Comparison of ENCODE assay signal across 1 cellular context in the genomic region with DNA sequence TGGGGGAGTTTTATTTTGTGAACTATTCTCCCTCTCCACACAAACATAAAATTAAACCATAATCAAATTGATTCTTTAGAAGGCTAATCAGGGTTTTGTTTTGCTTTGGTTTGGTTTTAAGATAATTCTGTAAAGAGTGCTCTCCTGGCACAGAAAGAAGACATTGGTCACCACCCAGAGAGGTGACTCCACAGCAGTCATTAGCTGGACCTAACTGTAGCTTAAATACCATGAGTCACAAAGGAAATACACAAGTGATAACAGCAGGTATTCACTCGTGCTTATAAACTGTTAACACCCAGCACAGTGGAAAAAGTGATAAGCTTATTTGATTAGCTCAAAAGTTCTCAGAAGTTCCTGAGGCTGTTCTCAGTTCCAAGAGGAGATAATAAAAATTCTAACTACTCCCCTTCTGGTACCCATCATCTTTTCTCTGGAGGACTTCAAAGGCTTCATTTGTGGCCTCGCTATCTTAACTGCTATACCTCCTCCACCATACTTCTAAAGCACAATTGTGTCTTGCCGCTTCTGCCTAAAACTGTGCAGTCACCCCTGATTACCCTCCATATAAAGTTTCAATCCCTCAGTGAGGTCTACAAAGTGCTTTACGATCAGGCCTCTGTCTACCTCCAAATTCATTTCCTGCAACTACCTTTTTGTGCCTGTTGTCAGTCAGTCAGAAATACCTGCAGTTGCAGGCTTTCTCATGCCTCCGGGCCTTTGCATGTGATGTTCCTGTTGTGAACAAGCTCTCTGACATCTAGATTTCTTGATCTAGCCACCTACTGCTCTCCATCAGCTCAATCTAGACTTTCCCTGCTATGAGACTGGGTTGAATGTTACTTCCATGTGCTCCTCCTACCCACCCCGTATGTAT.
TF ChIP-seq lines count a peak whose summit lies in the region.

No MANE protein-coding gene starts in this region.

TF ChIP-seq in K562, 482 proteins besides CTCF, POLR2A, EP300 and RAD21 (continued from another document and continues in another):
- no peak for TF ChIP-seq MLX (CRISPR knock-in tag; conservative IDR thresholded peaks at IDR 0.05)
- no peak for TF ChIP-seq POLR3A (IDR thresholded peaks at IDR 0.05; ENCODE audit: borderline replicate concordance, extremely low read depth, insufficient read depth, insufficient read length)
- TF ChIP-seq ARNT (IDR thresholded peaks at IDR 0.05), result no peak
- TF ChIP-seq NR1H2 (CRISPR knock-in tag; IDR thresholded peaks at IDR 0.05), result no peak
- no peak for TF ChIP-seq PBX2 (CRISPR knock-in tag; IDR thresholded peaks at IDR 0.05; ENCODE audit: low read depth)
- no peak for TF ChIP-seq PBX2 (tag; conservative IDR thresholded peaks at IDR 0.05; ENCODE audit: low read depth)
- no peak for TF ChIP-seq ZNF764 (CRISPR knock-in tag; IDR thresholded peaks at IDR 0.05; ENCODE audit: low read depth)
- no peak for TF ChIP-seq EZH2 (IDR thresholded peaks at IDR 0.05; ENCODE audit: borderline replicate concordance, low read depth, low read length)
- TF ChIP-seq DMBX1 (CRISPR knock-in tag; IDR thresholded peaks at IDR 0.05; ENCODE audit: borderline replicate concordance), result no peak
- no peak for TF ChIP-seq ZNF239 (CRISPR knock-in tag; IDR thresholded peaks at IDR 0.05)
- TF ChIP-seq, protein P1, sequence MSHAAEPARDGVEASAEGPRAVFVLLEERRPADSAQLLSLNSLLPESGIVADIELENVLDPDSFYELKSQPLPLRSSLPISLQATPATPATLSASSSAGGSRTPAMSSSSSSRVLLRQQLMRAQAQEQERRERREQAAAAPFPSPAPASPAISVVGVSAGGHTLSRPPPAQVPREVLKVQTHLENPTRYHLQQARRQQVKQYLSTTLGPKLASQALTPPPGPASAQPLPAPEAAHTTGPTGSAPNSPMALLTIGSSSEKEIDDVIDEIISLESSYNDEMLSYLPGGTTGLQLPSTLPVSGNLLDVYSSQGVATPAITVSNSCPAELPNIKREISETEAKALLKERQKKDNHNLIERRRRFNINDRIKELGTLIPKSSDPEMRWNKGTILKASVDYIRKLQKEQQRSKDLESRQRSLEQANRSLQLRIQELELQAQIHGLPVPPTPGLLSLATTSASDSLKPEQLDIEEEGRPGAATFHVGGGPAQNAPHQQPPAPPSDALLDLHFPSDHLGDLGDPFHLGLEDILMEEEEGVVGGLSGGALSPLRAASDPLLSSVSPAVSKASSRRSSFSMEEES (CRISPR knock-in tag; IDR thresholded peaks at IDR 0.05), result no peak
- TF ChIP-seq, protein P2, sequence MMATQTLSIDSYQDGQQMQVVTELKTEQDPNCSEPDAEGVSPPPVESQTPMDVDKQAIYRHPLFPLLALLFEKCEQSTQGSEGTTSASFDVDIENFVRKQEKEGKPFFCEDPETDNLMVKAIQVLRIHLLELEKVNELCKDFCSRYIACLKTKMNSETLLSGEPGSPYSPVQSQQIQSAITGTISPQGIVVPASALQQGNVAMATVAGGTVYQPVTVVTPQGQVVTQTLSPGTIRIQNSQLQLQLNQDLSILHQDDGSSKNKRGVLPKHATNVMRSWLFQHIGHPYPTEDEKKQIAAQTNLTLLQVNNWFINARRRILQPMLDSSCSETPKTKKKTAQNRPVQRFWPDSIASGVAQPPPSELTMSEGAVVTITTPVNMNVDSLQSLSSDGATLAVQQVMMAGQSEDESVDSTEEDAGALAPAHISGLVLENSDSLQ (IDR thresholded peaks at IDR 0.05), result 0 out of 2 replicates have a peak, but pooled peaks have one; percentile 19
- no peak for TF ChIP-seq ZBTB7A (IDR thresholded peaks at IDR 0.05; ENCODE audit: borderline replicate concordance, control insufficient read depth, low read depth, low read length)
- no peak for TF ChIP-seq KDM4B (IDR thresholded peaks at IDR 0.05; ENCODE audit: borderline replicate concordance in 2 of 2, low read depth in 1 of 2)
- TF ChIP-seq HDAC6 (IDR thresholded peaks at IDR 0.05; ENCODE audit: low read depth, low read length), result no peak
- TF ChIP-seq ZBED1 (IDR thresholded peaks at IDR 0.05), result no peak
- TF ChIP-seq C11orf30 (IDR thresholded peaks at IDR 0.05; ENCODE audit: low read depth), result no peak
- no peak for TF ChIP-seq SMAD2 (IDR thresholded peaks at IDR 0.05; ENCODE audit: low read depth, low read length)
- TF ChIP-seq ELK1 (CRISPR knock-in tag; IDR thresholded peaks at IDR 0.05), result no peak
- TF ChIP-seq, protein P3, sequence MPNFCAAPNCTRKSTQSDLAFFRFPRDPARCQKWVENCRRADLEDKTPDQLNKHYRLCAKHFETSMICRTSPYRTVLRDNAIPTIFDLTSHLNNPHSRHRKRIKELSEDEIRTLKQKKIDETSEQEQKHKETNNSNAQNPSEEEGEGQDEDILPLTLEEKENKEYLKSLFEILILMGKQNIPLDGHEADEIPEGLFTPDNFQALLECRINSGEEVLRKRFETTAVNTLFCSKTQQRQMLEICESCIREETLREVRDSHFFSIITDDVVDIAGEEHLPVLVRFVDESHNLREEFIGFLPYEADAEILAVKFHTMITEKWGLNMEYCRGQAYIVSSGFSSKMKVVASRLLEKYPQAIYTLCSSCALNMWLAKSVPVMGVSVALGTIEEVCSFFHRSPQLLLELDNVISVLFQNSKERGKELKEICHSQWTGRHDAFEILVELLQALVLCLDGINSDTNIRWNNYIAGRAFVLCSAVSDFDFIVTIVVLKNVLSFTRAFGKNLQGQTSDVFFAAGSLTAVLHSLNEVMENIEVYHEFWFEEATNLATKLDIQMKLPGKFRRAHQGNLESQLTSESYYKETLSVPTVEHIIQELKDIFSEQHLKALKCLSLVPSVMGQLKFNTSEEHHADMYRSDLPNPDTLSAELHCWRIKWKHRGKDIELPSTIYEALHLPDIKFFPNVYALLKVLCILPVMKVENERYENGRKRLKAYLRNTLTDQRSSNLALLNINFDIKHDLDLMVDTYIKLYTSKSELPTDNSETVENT (CRISPR knock-in tag; IDR thresholded peaks at IDR 0.05), result no peak
- TF ChIP-seq ETS1 (conservative IDR thresholded peaks at IDR 0.05; ENCODE audit: control insufficient read depth, low read depth, low read length), result no peak
- TF ChIP-seq ZNF717 (CRISPR knock-in tag; IDR thresholded peaks at IDR 0.05), result no peak
- TF ChIP-seq ZNF347 (CRISPR knock-in tag; IDR thresholded peaks at IDR 0.05; ENCODE audit: low read depth), result no peak
- no peak for TF ChIP-seq ZFP1 (CRISPR knock-in tag; IDR thresholded peaks at IDR 0.05)
- TF ChIP-seq SNAPC5 (CRISPR knock-in tag; IDR thresholded peaks at IDR 0.05), result no peak
- no peak for TF ChIP-seq SPI1 (IDR thresholded peaks at IDR 0.05; ENCODE audit: borderline replicate concordance, low read depth, low read length)
- TF ChIP-seq IFI16 (CRISPR knock-in tag; IDR thresholded peaks at IDR 0.05), result no peak
- peak in 1 of 2 experiments; percentile 54; a peak in 2 of 4 replicates for TF ChIP-seq TRIM24 (IDR thresholded peaks at IDR 0.05)
- peak; percentile 50 for TF ChIP-seq HDAC3 (IDR thresholded peaks at IDR 0.05; ENCODE audit: borderline replicate concordance, partially characterized antibody)
- TF ChIP-seq HMG20A (CRISPR knock-in tag; conservative IDR thresholded peaks at IDR 0.05), result no peak
- TF ChIP-seq SRF (CRISPR knock-in tag; IDR thresholded peaks at IDR 0.05), result no peak
- TF ChIP-seq PCBP1 (IDR thresholded peaks at IDR 0.05; ENCODE audit: low read depth, low read length, poor library complexity, severe bottlenecking), result no peak
- TF ChIP-seq DACH1 (IDR thresholded peaks at IDR 0.05; ENCODE audit: partially characterized antibody), result peak; percentile 93
- no peak for TF ChIP-seq RBM14 (IDR thresholded peaks at IDR 0.05; ENCODE audit: borderline replicate concordance, insufficient read depth, low read depth, low read length)
- no peak for TF ChIP-seq HSF4 (CRISPR knock-in tag; IDR thresholded peaks at IDR 0.05; ENCODE audit: borderline replicate concordance)
- peak; percentile 87 for TF ChIP-seq CBFA2T2 (conservative IDR thresholded peaks at IDR 0.05)
- peak; percentile 40 for TF ChIP-seq TAF9B (IDR thresholded peaks at IDR 0.05; ENCODE audit: partially characterized antibody)
- no peak for TF ChIP-seq AFF4 (CRISPR knock-in tag; IDR thresholded peaks at IDR 0.05)
- TF ChIP-seq, protein P4, sequence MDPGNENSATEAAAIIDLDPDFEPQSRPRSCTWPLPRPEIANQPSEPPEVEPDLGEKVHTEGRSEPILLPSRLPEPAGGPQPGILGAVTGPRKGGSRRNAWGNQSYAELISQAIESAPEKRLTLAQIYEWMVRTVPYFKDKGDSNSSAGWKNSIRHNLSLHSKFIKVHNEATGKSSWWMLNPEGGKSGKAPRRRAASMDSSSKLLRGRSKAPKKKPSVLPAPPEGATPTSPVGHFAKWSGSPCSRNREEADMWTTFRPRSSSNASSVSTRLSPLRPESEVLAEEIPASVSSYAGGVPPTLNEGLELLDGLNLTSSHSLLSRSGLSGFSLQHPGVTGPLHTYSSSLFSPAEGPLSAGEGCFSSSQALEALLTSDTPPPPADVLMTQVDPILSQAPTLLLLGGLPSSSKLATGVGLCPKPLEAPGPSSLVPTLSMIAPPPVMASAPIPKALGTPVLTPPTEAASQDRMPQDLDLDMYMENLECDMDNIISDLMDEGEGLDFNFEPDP (CRISPR knock-in tag; IDR thresholded peaks at IDR 0.05), result no peak
- TF ChIP-seq, protein P5, sequence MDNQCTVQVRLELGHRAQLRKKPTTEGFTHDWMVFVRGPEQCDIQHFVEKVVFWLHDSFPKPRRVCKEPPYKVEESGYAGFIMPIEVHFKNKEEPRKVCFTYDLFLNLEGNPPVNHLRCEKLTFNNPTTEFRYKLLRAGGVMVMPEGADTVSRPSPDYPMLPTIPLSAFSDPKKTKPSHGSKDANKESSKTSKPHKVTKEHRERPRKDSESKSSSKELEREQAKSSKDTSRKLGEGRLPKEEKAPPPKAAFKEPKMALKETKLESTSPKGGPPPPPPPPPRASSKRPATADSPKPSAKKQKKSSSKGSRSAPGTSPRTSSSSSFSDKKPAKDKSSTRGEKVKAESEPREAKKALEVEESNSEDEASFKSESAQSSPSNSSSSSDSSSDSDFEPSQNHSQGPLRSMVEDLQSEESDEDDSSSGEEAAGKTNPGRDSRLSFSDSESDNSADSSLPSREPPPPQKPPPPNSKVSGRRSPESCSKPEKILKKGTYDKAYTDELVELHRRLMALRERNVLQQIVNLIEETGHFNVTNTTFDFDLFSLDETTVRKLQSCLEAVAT (IDR thresholded peaks at IDR 0.05), result no peak
